Comparison of ENCODE assay signal across 24 cellular contexts in the genomic region with DNA sequence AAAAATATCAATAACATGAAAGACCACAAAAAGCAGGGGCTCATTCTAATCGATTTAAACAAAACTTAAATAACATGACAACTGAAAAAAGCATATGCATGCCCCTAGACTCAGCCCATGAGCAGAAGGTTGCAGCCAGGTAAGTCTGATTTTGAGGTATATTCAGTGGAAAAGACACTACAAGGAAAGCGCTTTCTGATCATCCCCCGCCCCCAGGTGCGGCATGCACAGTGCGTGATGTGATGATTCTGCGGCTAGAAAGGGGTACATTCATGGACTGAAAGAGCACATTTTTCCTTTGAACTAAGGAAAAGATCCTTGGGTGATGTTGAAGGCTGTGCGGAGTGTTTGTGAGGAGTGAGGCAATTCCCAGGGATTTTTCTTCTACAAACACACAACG. TPM values are rescaled to one million over a fixed set of nuclear protein-coding genes. Genes with fewer than 3 reads are reported as not detected.
"Had no signal": no experiment of that assay in that cellular context is flagged by ENCODE, and none has a peak within 500 bp of the region (broad histone marks: within the 10 kb centered on the region; RNA-seq: fewer than 3 reads in every experiment).

No MANE protein-coding gene starts in this region.

- H3K27ac ChIP-seq: coronary artery, esophagus squamous epithelium, heart right ventricle, lower lobe of right lung, parathyroid adenoma, right lobe of liver, thyroid gland had no signal

- H2AFZ ChIP-seq: parathyroid adenoma had no signal

- H3K79me2 ChIP-seq: parathyroid adenoma had no signal

- H3K9me3 Mint-ChIP-seq: naive thymus-derived CD8-positive, alpha-beta T cell; stimulated activated naive CD8-positive, alpha-beta T cell treated with anti-CD3 and anti-CD28 coated beads, Interleukin-15, amount 100 ng/mL, for 72 hours had no signal

- H3K9me3 ChIP-seq: esophagus squamous epithelium, heart right ventricle, lower lobe of right lung, right lobe of liver, thyroid gland had no signal

- DNase-seq: dermis blood vessel endothelial cell; effector memory CD4-positive, alpha-beta T cell; erythroblast; esophagus squamous epithelium; foreskin melanocyte; glutamatergic neuron; heart right ventricle; hippocampal formation; kidney glomerular epithelial cell; left colon; left ventricle myocardium superior; lower lobe of right lung; naive thymus-derived CD8-positive, alpha-beta T cell; occipital lobe; right lobe of liver; small intestine; stimulated activated CD4-positive, alpha-beta T cell treated with anti-CD3 and anti-CD28 coated beads, Interleukin-15, amount 100 ng/mL, for 24 hours; stimulated activated CD4-positive, alpha-beta T cell treated with anti-CD3 and anti-CD28 coated beads, Interleukin-2, amount 100 ng/mL, for 48 hours; stimulated activated naive CD4-positive, alpha-beta T cell; stimulated activated naive CD8-positive, alpha-beta T cell treated with anti-CD3 and anti-CD28 coated beads, Interleukin-15, amount 100 ng/mL, for 72 hours; trophoblast cell had no signal

- H3K4me3 ChIP-seq: coronary artery, esophagus squamous epithelium, heart right ventricle, lower lobe of right lung, right lobe of liver, thyroid gland had no signal

- H3K27me3 ChIP-seq: thyroid gland had no signal

- H3K4me1 ChIP-seq: lower lobe of right lung, parathyroid adenoma, right lobe of liver had no signal

- H3K4me3 Mint-ChIP-seq: naive thymus-derived CD8-positive, alpha-beta T cell; stimulated activated naive CD8-positive, alpha-beta T cell treated with anti-CD3 and anti-CD28 coated beads, Interleukin-15, amount 100 ng/mL, for 72 hours had no signal

- H3K36me3 ChIP-seq: esophagus squamous epithelium, heart right ventricle, lower lobe of right lung, right lobe of liver, thyroid gland had no signal

- H3K27ac Mint-ChIP-seq: naive thymus-derived CD8-positive, alpha-beta T cell; stimulated activated naive CD8-positive, alpha-beta T cell treated with anti-CD3 and anti-CD28 coated beads, Interleukin-15, amount 100 ng/mL, for 72 hours had no signal

- H3K36me3 Mint-ChIP-seq: naive thymus-derived CD8-positive, alpha-beta T cell had no signal

- H3K9ac ChIP-seq: parathyroid adenoma had no signal

RNA-seq across cellular contexts. Expression of a gene that starts 16.9 kb away (rescaled TPM):
- total RNA-seq: naive thymus-derived CD8-positive, alpha-beta T cell had no signal
- polyA plus RNA-seq: naive thymus-derived CD8-positive, alpha-beta T cell had no signal
